1 cellular context compared by ENCODE assay signal in the genomic region with DNA sequence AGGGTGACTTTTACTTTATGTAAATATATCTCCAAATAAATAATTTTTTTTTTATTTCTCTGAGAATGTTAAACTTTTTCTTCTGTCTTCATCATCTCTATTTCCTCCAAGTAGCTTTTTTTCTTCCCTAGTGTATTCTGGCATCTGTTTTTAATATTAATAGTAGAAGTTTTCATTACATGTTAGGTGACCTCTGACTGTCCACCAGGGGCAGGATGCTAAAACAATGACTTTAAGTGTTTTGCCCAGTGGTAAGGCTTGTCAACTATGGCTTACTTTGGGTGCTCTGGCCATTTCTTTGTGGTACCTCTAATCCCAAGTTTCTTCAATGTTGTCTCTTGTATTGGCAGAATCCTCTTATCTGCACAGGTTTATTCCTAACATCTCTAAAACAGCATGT.
TF ChIP-seq lines count a peak whose summit lies in the region.

No MANE protein-coding gene starts in this region.

TF ChIP-seq in K562, 482 proteins besides CTCF, POLR2A, EP300 and RAD21 (continued from another document):
- TF ChIP-seq, protein P1, sequence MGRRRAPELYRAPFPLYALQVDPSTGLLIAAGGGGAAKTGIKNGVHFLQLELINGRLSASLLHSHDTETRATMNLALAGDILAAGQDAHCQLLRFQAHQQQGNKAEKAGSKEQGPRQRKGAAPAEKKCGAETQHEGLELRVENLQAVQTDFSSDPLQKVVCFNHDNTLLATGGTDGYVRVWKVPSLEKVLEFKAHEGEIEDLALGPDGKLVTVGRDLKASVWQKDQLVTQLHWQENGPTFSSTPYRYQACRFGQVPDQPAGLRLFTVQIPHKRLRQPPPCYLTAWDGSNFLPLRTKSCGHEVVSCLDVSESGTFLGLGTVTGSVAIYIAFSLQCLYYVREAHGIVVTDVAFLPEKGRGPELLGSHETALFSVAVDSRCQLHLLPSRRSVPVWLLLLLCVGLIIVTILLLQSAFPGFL (CRISPR knock-in tag; IDR thresholded peaks at IDR 0.05) = no peak
- no peak for TF ChIP-seq SNIP1 (IDR thresholded peaks at IDR 0.05; ENCODE audit: low read depth)
- TF ChIP-seq COPS2 (conservative IDR thresholded peaks at IDR 0.05) = no peak
- no peak for TF ChIP-seq ZFPM2 (CRISPR knock-in tag; IDR thresholded peaks at IDR 0.05)
- TF ChIP-seq ZNF586 (CRISPR knock-in tag; conservative IDR thresholded peaks at IDR 0.05) = no peak
- TF ChIP-seq, protein P2, sequence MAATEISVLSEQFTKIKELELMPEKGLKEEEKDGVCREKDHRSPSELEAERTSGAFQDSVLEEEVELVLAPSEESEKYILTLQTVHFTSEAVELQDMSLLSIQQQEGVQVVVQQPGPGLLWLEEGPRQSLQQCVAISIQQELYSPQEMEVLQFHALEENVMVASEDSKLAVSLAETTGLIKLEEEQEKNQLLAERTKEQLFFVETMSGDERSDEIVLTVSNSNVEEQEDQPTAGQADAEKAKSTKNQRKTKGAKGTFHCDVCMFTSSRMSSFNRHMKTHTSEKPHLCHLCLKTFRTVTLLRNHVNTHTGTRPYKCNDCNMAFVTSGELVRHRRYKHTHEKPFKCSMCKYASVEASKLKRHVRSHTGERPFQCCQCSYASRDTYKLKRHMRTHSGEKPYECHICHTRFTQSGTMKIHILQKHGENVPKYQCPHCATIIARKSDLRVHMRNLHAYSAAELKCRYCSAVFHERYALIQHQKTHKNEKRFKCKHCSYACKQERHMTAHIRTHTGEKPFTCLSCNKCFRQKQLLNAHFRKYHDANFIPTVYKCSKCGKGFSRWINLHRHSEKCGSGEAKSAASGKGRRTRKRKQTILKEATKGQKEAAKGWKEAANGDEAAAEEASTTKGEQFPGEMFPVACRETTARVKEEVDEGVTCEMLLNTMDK (IDR thresholded peaks at IDR 0.05; ENCODE audit: borderline replicate concordance, insufficient read depth, low read depth, low read length, poor library complexity, severe bottlenecking) = no peak
- TF ChIP-seq, protein P3, sequence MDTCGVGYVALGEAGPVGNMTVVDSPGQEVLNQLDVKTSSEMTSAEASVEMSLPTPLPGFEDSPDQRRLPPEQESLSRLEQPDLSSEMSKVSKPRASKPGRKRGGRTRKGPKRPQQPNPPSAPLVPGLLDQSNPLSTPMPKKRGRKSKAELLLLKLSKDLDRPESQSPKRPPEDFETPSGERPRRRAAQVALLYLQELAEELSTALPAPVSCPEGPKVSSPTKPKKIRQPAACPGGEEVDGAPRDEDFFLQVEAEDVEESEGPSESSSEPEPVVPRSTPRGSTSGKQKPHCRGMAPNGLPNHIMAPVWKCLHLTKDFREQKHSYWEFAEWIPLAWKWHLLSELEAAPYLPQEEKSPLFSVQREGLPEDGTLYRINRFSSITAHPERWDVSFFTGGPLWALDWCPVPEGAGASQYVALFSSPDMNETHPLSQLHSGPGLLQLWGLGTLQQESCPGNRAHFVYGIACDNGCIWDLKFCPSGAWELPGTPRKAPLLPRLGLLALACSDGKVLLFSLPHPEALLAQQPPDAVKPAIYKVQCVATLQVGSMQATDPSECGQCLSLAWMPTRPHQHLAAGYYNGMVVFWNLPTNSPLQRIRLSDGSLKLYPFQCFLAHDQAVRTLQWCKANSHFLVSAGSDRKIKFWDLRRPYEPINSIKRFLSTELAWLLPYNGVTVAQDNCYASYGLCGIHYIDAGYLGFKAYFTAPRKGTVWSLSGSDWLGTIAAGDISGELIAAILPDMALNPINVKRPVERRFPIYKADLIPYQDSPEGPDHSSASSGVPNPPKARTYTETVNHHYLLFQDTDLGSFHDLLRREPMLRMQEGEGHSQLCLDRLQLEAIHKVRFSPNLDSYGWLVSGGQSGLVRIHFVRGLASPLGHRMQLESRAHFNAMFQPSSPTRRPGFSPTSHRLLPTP (IDR thresholded peaks at IDR 0.05; ENCODE audit: borderline replicate concordance, extremely low read depth, insufficient read length) = no peak
- no peak for TF ChIP-seq RBM34 (IDR thresholded peaks at IDR 0.05; ENCODE audit: borderline replicate concordance, insufficient read depth, low read length)
- TF ChIP-seq NR2F6 (CRISPR knock-in tag; IDR thresholded peaks at IDR 0.05) = no peak
